In the genomic region with DNA sequence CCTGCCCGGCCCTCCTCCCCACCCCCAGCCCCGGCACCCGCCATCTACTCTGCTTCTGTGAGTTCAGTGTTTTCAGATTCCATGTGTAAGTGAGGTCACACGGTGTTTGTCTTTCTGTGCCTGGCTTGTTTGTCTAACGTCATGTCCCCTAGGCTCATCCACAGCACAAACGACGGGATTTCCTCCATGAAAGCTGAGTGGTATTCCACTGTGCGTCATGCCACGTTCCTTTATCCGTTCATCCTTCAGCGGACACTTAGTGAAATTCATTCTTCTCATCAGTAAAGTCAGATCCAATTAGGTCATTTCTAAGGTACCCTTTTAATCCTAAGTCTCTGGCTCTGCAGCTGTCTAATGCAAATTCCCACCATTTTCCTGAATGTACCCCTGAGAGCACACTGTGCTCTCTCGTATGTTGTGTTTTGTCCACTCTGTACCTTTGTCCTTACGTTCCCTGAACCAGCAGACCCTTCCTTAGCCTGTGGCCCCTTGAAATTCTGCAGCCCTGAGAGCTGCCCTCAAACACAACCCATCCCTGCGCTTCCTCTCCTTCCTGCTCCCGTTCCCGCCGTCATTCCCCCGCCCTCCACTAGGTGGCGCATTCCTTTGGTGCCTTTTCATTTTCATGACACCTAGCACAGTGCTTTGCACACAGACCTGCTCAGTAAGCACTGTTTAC, we compare ENCODE assay signal across 8 cellular contexts. TPM values are rescaled to one million over a fixed set of nuclear protein-coding genes. Genes with fewer than 3 reads are reported as not detected.
A peak's percentile ranks its signal among the peaks of the same experiment; 100 is the strongest.
DNase-seq lines count a peak whose midpoint lies in the region; ATAC-seq and TF ChIP-seq lines count a peak whose summit lies in the region.

No MANE protein-coding gene starts in this region.

- H3K4me3 ChIP-seq in AG10803 (ENCODE audit: low read length) (no peak overlapping the region), cardiac fibroblast (replicated peaks in 1 of 2; ENCODE audit: low read depth in 2 of 2, low read length in 2 of 2) (no peak overlapping the region)

- DNase-seq in AG10803 (ENCODE audit: low read depth): peak; percentile 40
- peak; percentile 7 for DNase-seq in NCI-H1105 treated with DMSO at 0.1 percent for 48 hours (lab: John Stamatoyannopoulos, UW)
- DNase-seq in cardiac fibroblast (ENCODE audit: low read depth in 2 of 2): peak; percentile 58 to 67
- peak; percentile 68 for DNase-seq in left lobe of liver (ENCODE audit: low spot score)
- DNase-seq in stimulated activated CD8-positive, alpha-beta memory T cell treated with anti-CD3 and anti-CD28 coated beads, Interleukin-12 subunit alpha, Interleukin-12 subunit beta, amount 100 ng/mL, for 24 hours (ENCODE audit: extremely low read depth): peak; percentile 37

- peak; percentile 35 for ATAC-seq in GM18870 (IDR thresholded peaks at IDR 0.05; ENCODE audit: unreplicated experiment)
- peak; percentile 56 to 68 for ATAC-seq in activated CD4-positive, CD25-positive, alpha-beta regulatory T cell treated with anti-CD3 and anti-CD28 coated beads, Interleukin-2, amount 50 U/mL, for 24 hours
- peak; percentile 86 for ATAC-seq in left lobe of liver
- no peak for ATAC-seq in HG03196 (IDR thresholded peaks at IDR 0.05; ENCODE audit: unreplicated experiment)

- peak; percentile 98 for TF ChIP-seq CTCF in AG10803 (conservative IDR thresholded peaks at IDR 0.05; ENCODE audit: low read length)
- peak; percentile 99 for TF ChIP-seq CTCF in cardiac fibroblast (IDR thresholded peaks at IDR 0.05; ENCODE audit: low read depth, low read length)

RNA-seq across cellular contexts. Expression of a gene that starts 44.1 kb away (rescaled TPM):
- total RNA-seq in left lobe of liver: 51.9 TPM

RNA-seq across cellular contexts. Expression of a gene that starts 46.0 kb away (rescaled TPM):
- total RNA-seq in left lobe of liver: 10.9 TPM

Comparison
In these comparisons a context has a peak if more than half of its experiments do, and no peak if none do; other contexts are left out.
1. DNase-seq: peak in every context shown above with its lines; median percentile 68 in left lobe of liver; 62 in cardiac fibroblast; 40 in AG10803; 37 in stimulated activated CD8-positive, alpha-beta memory T cell treated with anti-CD3 and anti-CD28 coated beads, Interleukin-12 subunit alpha, Interleukin-12 subunit beta, amount 100 ng/mL, for 24 hours; 7 in NCI-H1105 treated with DMSO at 0.1 percent for 48 hours.